23 cellular contexts compared by ENCODE assay signal in the genomic region with DNA sequence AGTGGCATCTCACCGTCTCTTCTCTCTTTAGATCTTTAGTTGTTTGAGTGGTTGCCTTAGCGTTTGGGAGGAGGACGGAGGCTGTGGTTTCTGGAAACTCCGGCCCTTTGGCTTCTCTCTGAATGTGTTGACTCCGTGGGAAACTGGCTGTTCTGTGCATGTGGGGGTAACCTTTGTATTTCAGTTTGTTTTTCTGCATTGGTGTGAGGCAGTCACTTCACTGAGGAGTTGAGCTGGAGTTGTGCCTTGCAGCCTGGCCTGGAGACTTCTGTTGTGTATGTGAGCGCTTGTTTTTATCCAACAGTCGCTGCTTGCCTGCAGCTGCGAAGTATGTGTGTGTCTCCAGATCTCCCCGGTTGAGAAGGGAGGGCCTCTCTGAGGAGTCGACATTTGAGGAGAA. TPM values are rescaled to one million over a fixed set of nuclear protein-coding genes. Genes with fewer than 3 reads are reported as not detected.
A peak's percentile ranks its signal among the peaks of the same experiment; 100 is the strongest.
DNase-seq lines count a peak whose midpoint lies in the region; ATAC-seq, FAIRE-seq and TF ChIP-seq lines count a peak whose summit lies in the region.
"Had no signal": no experiment of that assay in that cellular context is flagged by ENCODE, and none has a peak within 500 bp of the region (broad histone marks: within the 10 kb centered on the region; RNA-seq: fewer than 3 reads in every experiment).

No MANE protein-coding gene starts in this region.

- intact Hi-C loops in K562 (cut with micrococcal nuclease): no loop called here
- intact Hi-C loops in Calu3 (cut with micrococcal nuclease; ENCODE audit: unreplicated experiment): no loop called here

- TF ChIP-seq POLR2A in K562 (conservative IDR thresholded peaks at IDR 0.05): no peak

- peaks cover 8% of the 10 kb centered on the region for H3K36me3 Mint-ChIP-seq in Calu3 (ENCODE audit: insufficient read depth, unreplicated experiment)

- TF ChIP-seq EP300 in SK-N-SH (IDR thresholded peaks at IDR 0.05; ENCODE audit: borderline replicate concordance in 1 of 2, low read depth in 1 of 2, low read length in 1 of 2) (no peak), K562 (IDR thresholded peaks at IDR 0.05; ENCODE audit: low read length) (no peak)

- H4K20me1 ChIP-seq in SK-N-SH (ENCODE audit: insufficient read depth) (no peaks in the 10 kb centered on the region), K562 (replicated peaks; ENCODE audit: control insufficient read depth, insufficient read depth, low read length) (0 out of 2 replicates have a peak, but pooled peaks cover 3% of the 10 kb centered on the region), smooth muscle cell (ENCODE audit: low read depth) (no peaks in the 10 kb centered on the region)

- no peak for TF ChIP-seq CTCF in SK-N-SH (IDR thresholded peaks at IDR 0.05)
- TF ChIP-seq CTCF in K562 (IDR thresholded peaks at IDR 0.05 in 2 of 3, conservative IDR thresholded peaks at IDR 0.05 in 1 of 3; ENCODE audit: insufficient read depth in 2 of 3, low read depth in 1 of 3, low read length in 3 of 3): no peak
- TF ChIP-seq CTCF in fibroblast of pulmonary artery (IDR thresholded peaks at IDR 0.05; ENCODE audit: low read length, missing control alignments): no peak
- TF ChIP-seq CTCF in smooth muscle cell (IDR thresholded peaks at IDR 0.05; ENCODE audit: borderline replicate concordance, insufficient read depth, poor library complexity, severe bottlenecking): no peak
- no peak for TF ChIP-seq CTCF in Calu3 (IDR thresholded peaks at IDR 0.05; ENCODE audit: unreplicated experiment)

- CTCF ChIA-PET in SK-N-SH (lab: Yijun Ruan, JAX): interaction anchor here (0.6 kb wide), 2 partner anchors 58 to 119 kb away, joined by 3 read pairs; no protein-coding TSS in a partner anchor
- CTCF ChIA-PET in K562 (lab: Yijun Ruan, JAX; ENCODE audit: low intra/inter-chr PET ratio): no interaction called here
- CTCF ChIA-PET in Calu3 (lab: Charles Lee): no interaction called here

- no peak overlapping the region for H3K4me3 ChIP-seq in SK-N-SH (ENCODE audit: low read depth in 2 of 2, low read length in 1 of 2)
- no peak overlapping the region for H3K4me3 ChIP-seq in K562
- no peak overlapping the region for H3K4me3 ChIP-seq in fibroblast of pulmonary artery (replicated peaks; ENCODE audit: low read depth, low read length)
- H3K4me3 ChIP-seq in smooth muscle cell: no peak overlapping the region
- H3K4me3 ChIP-seq: MG63 had no signal

- no peak overlapping the region for H3K4me3 Mint-ChIP-seq in Calu3 (ENCODE audit: low read depth, unreplicated experiment)

- no peak for TF ChIP-seq RAD21 in SK-N-SH (IDR thresholded peaks at IDR 0.05; ENCODE audit: low read length)
- TF ChIP-seq RAD21 in K562 (CRISPR knock-in tag; conservative IDR thresholded peaks at IDR 0.05 in 1 of 2, IDR thresholded peaks at IDR 0.05 in 1 of 2): no peak

- in situ Hi-C loops in K562 (cut with MboI): no loop called here

- WGBS in SK-N-SH (ENCODE audit: low lambda C conversion rate): 73% methylated on average over 10 of the region's 10 CpGs
- WGBS in K562 (ENCODE audit: insufficient coverage, low coverage, missing lambda C conversion rate): 9% methylated on average over 10 of the region's 10 CpGs
- WGBS in smooth muscle cell (ENCODE audit: low lambda C conversion rate): 64% methylated on average over 10 of the region's 10 CpGs

- DNase-seq in SK-N-SH: no peak
- DNase-seq in K562 (ENCODE audit: extremely low read depth in 1 of 4, low spot score in 3 of 4): no peak
- peak; percentile 55 for DNase-seq in fibroblast of pulmonary artery (ENCODE audit: low read depth)
- no peak for DNase-seq in smooth muscle cell (lab: John Stamatoyannopoulos, UW; ENCODE audit: unreplicated experiment)
- no peak for DNase-seq in UCSD-AML1 (lab: John Stamatoyannopoulos, UW; ENCODE audit: unreplicated experiment)
- DNase-seq in Calu3: no peak
- DNase-seq in LoVo (ENCODE audit: low spot score): no peak
- DNase-seq: AML-193, DMS153, GF-D8, HCEC 1CT, Karpas-422, MG63, NCI-H1092, NCI-H1436 treated with DMSO at 0.1 percent for 48 hours, NCI-H2029, NCI-H446 treated with DMSO at 0.1 percent for 48 hours, NCI-H69 had no signal

- no peaks in the 10 kb centered on the region for H3K9me2 ChIP-seq in SK-N-SH

- H3F3A ChIP-seq in SK-N-SH (replicated peaks; ENCODE audit: insufficient read depth): no peaks in the 10 kb centered on the region
- no peaks in the 10 kb centered on the region for H3F3A ChIP-seq in smooth muscle cell (ENCODE audit: low read depth)

- BruUV-seq in K562 (replicated peaks; lab: Mats Ljungman, UMichigan) (no TSS peak), Calu3 (replicated peaks; lab: Mats Ljungman, UMichigan) (no TSS peak)

- POLR2A ChIA-PET in SK-N-SH (lab: Yijun Ruan, JAX) (no interaction called here), K562 (lab: Yijun Ruan, JAX) (no interaction called here)

- H3K9ac ChIP-seq in SK-N-SH (no peak overlapping the region), K562 (ENCODE audit: insufficient read depth in 1 of 2, low read depth in 2 of 2, low read length in 2 of 2) (no peak overlapping the region), smooth muscle cell (ENCODE audit: low read depth) (no peak overlapping the region)

- H3K79me2 ChIP-seq in SK-N-SH (ENCODE audit: insufficient read depth) (no peaks in the 10 kb centered on the region), K562 (ENCODE audit: control insufficient read depth, insufficient read depth, low read length) (no peaks in the 10 kb centered on the region), smooth muscle cell (ENCODE audit: low read depth) (no peaks in the 10 kb centered on the region)

- H3K36me3 ChIP-seq in SK-N-SH (replicated peaks in 1 of 2; ENCODE audit: control insufficient read depth in 1 of 2, insufficient read depth in 2 of 2, low read length in 1 of 2): peaks cover 0 to 5% of the 10 kb centered on the region in 2 experiments
- no peaks in the 10 kb centered on the region for H3K36me3 ChIP-seq in K562 (ENCODE audit: control insufficient read depth, insufficient read depth, low read length)
- H3K36me3 ChIP-seq in smooth muscle cell (ENCODE audit: low read depth): no peaks in the 10 kb centered on the region
- H3K36me3 ChIP-seq: MG63 had no signal

- no peaks in the 10 kb centered on the region for H3K4me1 Mint-ChIP-seq in Calu3 (ENCODE audit: low read depth, unreplicated experiment)

- no peaks in the 10 kb centered on the region for H3K9me3 ChIP-seq in SK-N-SH
- H3K9me3 ChIP-seq in K562 (replicated peaks; ENCODE audit: control insufficient read depth, insufficient read depth, low read depth, low read length): no peaks in the 10 kb centered on the region
- no peaks in the 10 kb centered on the region for H3K9me3 ChIP-seq in smooth muscle cell (replicated peaks; ENCODE audit: low read depth)
- H3K9me3 ChIP-seq: MG63 had no signal

- no peak for FAIRE-seq in K562 (lab: Jason Lieb, UNC)

- H3K4me1 ChIP-seq in SK-N-SH (ENCODE audit: control insufficient read depth in 1 of 2, insufficient read depth in 2 of 2, low read depth in 1 of 2, low read length in 1 of 2): no peaks in the 10 kb centered on the region
- peaks cover 0 to 3% of the 10 kb centered on the region in 2 experiments; a peak in 2 of 5 replicates for H3K4me1 ChIP-seq in K562 (replicated peaks in 1 of 2; ENCODE audit: control insufficient read depth in 2 of 2, insufficient read depth in 2 of 2, low read length in 2 of 2)
- no peaks in the 10 kb centered on the region for H3K4me1 ChIP-seq in smooth muscle cell (ENCODE audit: low read depth)

- no peaks in the 10 kb centered on the region for H3K9me3 Mint-ChIP-seq in Calu3 (ENCODE audit: low read depth, unreplicated experiment)

- H3K27ac ChIP-seq in SK-N-SH (ENCODE audit: low read depth in 2 of 2, low read length in 1 of 2) (no peak overlapping the region), K562 (ENCODE audit: extremely low read depth, low read depth, low read length) (no peak overlapping the region), smooth muscle cell (ENCODE audit: low read depth) (peak overlapping the region; percentile 13)
- H3K27ac ChIP-seq: 22Rv1, HL-60 had no signal

- H3K27me3 Mint-ChIP-seq in Calu3 (ENCODE audit: unreplicated experiment): no peaks in the 10 kb centered on the region

- 0 out of 2 replicates have a peak overlapping the region, but pooled peaks have one; percentile 16 for H2AFZ ChIP-seq in SK-N-SH (ENCODE audit: low read depth)
- H2AFZ ChIP-seq in K562 (ENCODE audit: low read depth, low read length): 0 out of 2 replicates have a peak overlapping the region, but pooled peaks have one; percentile 2
- H2AFZ ChIP-seq in smooth muscle cell (ENCODE audit: low read depth): no peak overlapping the region

- no peak for ATAC-seq in SK-N-SH treated with all-trans-retinoic acid at 6 μM for 48 hours
- no peak for ATAC-seq in K562
- ATAC-seq: Panc1 had no signal

- H3K27me3 ChIP-seq in SK-N-SH (ENCODE audit: insufficient read depth) (no peaks in the 10 kb centered on the region), K562 (ENCODE audit: control insufficient read depth in 2 of 2, insufficient read depth in 2 of 2, low read length in 2 of 2) (peaks cover 38 to 62% of the 10 kb centered on the region in 2 experiments), smooth muscle cell (ENCODE audit: low read depth) (no peaks in the 10 kb centered on the region)
- H3K27me3 ChIP-seq: MG63 had no signal

- H3K27ac Mint-ChIP-seq in Calu3 (ENCODE audit: unreplicated experiment): no peak overlapping the region

- no peak overlapping the region for H3K4me2 ChIP-seq in SK-N-SH
- no peak overlapping the region for H3K4me2 ChIP-seq in K562 (ENCODE audit: insufficient read depth, low read length)
- H3K4me2 ChIP-seq in smooth muscle cell: no peak overlapping the region

- H3K9me1 ChIP-seq in K562 (ENCODE audit: control insufficient read depth, insufficient read depth, low read length): no peaks in the 10 kb centered on the region

RNA-seq across cellular contexts. Expression of a gene that starts 33.6 kb away (rescaled TPM):
- polyA plus RNA-seq in SK-N-SH (2012; rRNA removed) (not detected in 2 replicates), K562 (2011; rRNA removed) (not detected in 2 replicates), K562 (2014; fragmentation: Illumina TruSeq; extraction: Trizol) (not detected in 2 replicates), K562 (2014; fragmentation: Nextera tagmentation; extraction: Ambion mirVana) (not detected), K562 (2014; rRNA removed) (not detected in 2 replicates), smooth muscle cell (0.84 TPM in 1 of 2 replicates, not detected in the other)
- polyA plus RNA-seq in SK-N-SH (2012; cell fraction: cytosol; rRNA removed): not detected in 2 replicates
- polyA plus RNA-seq in SK-N-SH (2012; cell fraction: nucleus; rRNA removed): not detected in 2 replicates
- total RNA-seq in K562 (2011; cell fraction: chromatin; rRNA removed; ENCODE audit: low replicate concordance): not detected in 2 replicates
- not detected in 2 replicates for total RNA-seq in K562 (2011; cell fraction: nucleolus; rRNA removed)
- not detected in 2 replicates for total RNA-seq in K562 (2011; cell fraction: nucleoplasm; rRNA removed)
- total RNA-seq in K562 (2014; rRNA removed) (not detected in 2 replicates), K562 (2014; rRNA removed; fragmentation: Illumina TruSeq; extraction: Trizol) (not detected in 2 replicates), K562 (2015; rRNA removed; fragmentation: Illumina TruSeq; extraction: Trizol) (not detected in 2 replicates), K562 (2021) (not detected in 2 replicates), smooth muscle cell (not detected in 2 replicates), Calu3 (2022) (not detected in 2 replicates)
- not detected in 2 replicates for polyA plus RNA-seq in K562 (2011; cell fraction: cytosol; rRNA removed)
- polyA plus RNA-seq in K562 (2011; cell fraction: nucleus; rRNA removed): not detected in 2 replicates
- not detected in 2 replicates for polyA plus RNA-seq in K562 (2012)
- polyA minus RNA-seq in K562 (2011; rRNA and poly(A)+ RNA removed): not detected in 2 replicates
- not detected in 2 replicates for polyA minus RNA-seq in K562 (2011; cell fraction: cytosol; rRNA and poly(A)+ RNA removed)
- polyA minus RNA-seq in K562 (2011; cell fraction: nucleus; rRNA and poly(A)+ RNA removed): not detected in 2 replicates
- total RNA-seq: HT1080 had no signal
